ENCODE assay signal across 9 cellular contexts in the genomic region with DNA sequence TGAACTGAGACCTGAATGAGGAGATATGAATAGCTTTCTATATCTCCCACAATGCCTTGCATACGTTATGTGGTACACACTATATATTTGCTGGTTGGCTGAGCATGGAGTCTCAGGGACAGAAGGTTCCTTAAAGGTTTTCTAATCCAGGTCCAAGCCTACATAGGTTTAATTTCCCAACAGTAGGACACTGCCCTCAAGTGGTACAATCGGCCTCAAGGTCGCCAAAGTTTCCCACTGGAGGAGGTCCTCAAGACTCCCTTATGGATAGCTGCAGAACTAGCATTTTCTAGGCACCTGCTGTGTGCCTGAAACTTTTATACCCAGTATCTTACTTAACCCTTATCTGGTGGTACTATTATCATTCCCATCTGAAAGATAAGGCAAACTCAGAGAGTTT. TPM values are rescaled to one million over a fixed set of nuclear protein-coding genes. Genes with fewer than 3 reads are reported as not detected.
DNase-seq lines count a peak whose midpoint lies in the region; ATAC-seq and TF ChIP-seq lines count a peak whose summit lies in the region.
"Had no signal": no experiment of that assay in that cellular context is flagged by ENCODE, and none has a peak within 500 bp of the region (broad histone marks: within the 10 kb centered on the region; RNA-seq: fewer than 3 reads in every experiment).

No MANE protein-coding gene starts in this region.

- H3K27me3 Mint-ChIP-seq in activated naive CD4-positive, alpha-beta T cell treated with anti-CD3 and anti-CD28 coated beads, Interleukin-2, amount 10 ng/mL, durations not matched to agents 7 days and 5 days: no peaks in the 10 kb centered on the region

- TF ChIP-seq CTCF in GM12873 (IDR thresholded peaks at IDR 0.05; ENCODE audit: insufficient read depth, low read depth, low read length, missing control alignments) (peak; percentile 16), epithelial cell of esophagus (IDR thresholded peaks at IDR 0.05; ENCODE audit: insufficient read depth, low read depth, low read length, missing control alignments) (peak; percentile 35), omental fat pad (IDR thresholded peaks at IDR 0.05) (no peak)

- H3K79me1 ChIP-seq in trophoblast cell (ENCODE audit: low read length): no peaks in the 10 kb centered on the region

- H2AFZ ChIP-seq in trophoblast cell (ENCODE audit: insufficient read depth, low read length, poor library complexity): no peak overlapping the region

- H4K8ac ChIP-seq in trophoblast cell (ENCODE audit: low read depth, low read length): no peak overlapping the region

- DNase-seq in NCI-H82 (lab: John Stamatoyannopoulos, UW): peak; percentile 36
- no peak for DNase-seq in epithelial cell of esophagus (ENCODE audit: low read depth)
- DNase-seq in trophoblast cell: peak; percentile 40 to 69
- no peak for DNase-seq in activated naive CD4-positive, alpha-beta T cell treated with anti-CD3 and anti-CD28 coated beads, Interleukin-2, amount 10 ng/mL, durations not matched to agents 7 days and 5 days
- no peak for DNase-seq in omental fat pad (ENCODE audit: low spot score)
- DNase-seq in NCI-H2029 (lab: John Stamatoyannopoulos, UW): no peak

- CTCF ChIA-PET in activated naive CD4-positive, alpha-beta T cell treated with anti-CD3 and anti-CD28 coated beads, Interleukin-2, amount 10 ng/mL, durations not matched to agents 7 days and 5 days (lab: Charles Lee): interaction anchor here (0.9 kb wide), 1 partner anchor 74 kb away, joined by 5 read pairs; no protein-coding TSS in a partner anchor

- WGBS in trophoblast cell (ENCODE audit: extremely low coverage, insufficient coverage, insufficient read length): no CpG with 5 or more reads among the region's 3 CpGs

- ATAC-seq in omental fat pad (ENCODE audit: low FRiP score): no peak

- no peak overlapping the region for H4K91ac ChIP-seq in trophoblast cell (ENCODE audit: low read depth, low read length)

- no peak overlapping the region for H4K12ac ChIP-seq in trophoblast cell (ENCODE audit: low read depth, low read length)

- no peaks in the 10 kb centered on the region for H3K9me3 Mint-ChIP-seq in activated naive CD4-positive, alpha-beta T cell treated with anti-CD3 and anti-CD28 coated beads, Interleukin-2, amount 10 ng/mL, durations not matched to agents 7 days and 5 days
- H3K9me3 Mint-ChIP-seq: T-helper 1 cell treated with Interleukin-12 subunit alpha and Interleukin-12 subunit beta and Interleukin-4 antibody, amounts not matched to agents 30 μg/mL and 1 μg/mL, for 36 hours had no signal

- no peak overlapping the region for H2BK120ac ChIP-seq in trophoblast cell (ENCODE audit: insufficient read depth, low read length, poor library complexity)

- no peak overlapping the region for H2BK5ac ChIP-seq in trophoblast cell (ENCODE audit: low read depth, low read length, poor library complexity)

- H3K27ac Mint-ChIP-seq in activated naive CD4-positive, alpha-beta T cell treated with anti-CD3 and anti-CD28 coated beads, Interleukin-2, amount 10 ng/mL, durations not matched to agents 7 days and 5 days: no peak overlapping the region
- H3K27ac Mint-ChIP-seq: T-helper 1 cell treated with Interleukin-12 subunit alpha and Interleukin-12 subunit beta and Interleukin-4 antibody, amounts not matched to agents 30 μg/mL and 1 μg/mL, for 36 hours had no signal

- no peaks in the 10 kb centered on the region for H3K4me1 ChIP-seq in trophoblast cell (ENCODE audit: control insufficient read depth in 1 of 2, insufficient read depth in 2 of 2, low read length in 2 of 2)

- no peaks in the 10 kb centered on the region for H3K4me1 Mint-ChIP-seq in activated naive CD4-positive, alpha-beta T cell treated with anti-CD3 and anti-CD28 coated beads, Interleukin-2, amount 10 ng/mL, durations not matched to agents 7 days and 5 days

- no peak overlapping the region for H3K4me2 ChIP-seq in trophoblast cell (ENCODE audit: low read length)

- H3K9me3 ChIP-seq in trophoblast cell (ENCODE audit: insufficient read depth, low read depth, low read length): no peaks in the 10 kb centered on the region

- H3K79me2 ChIP-seq in trophoblast cell (ENCODE audit: control insufficient read depth, insufficient read depth, low read length, poor library complexity): no peaks in the 10 kb centered on the region

- H3K4me3 ChIP-seq in epithelial cell of esophagus (ENCODE audit: low read length): no peak overlapping the region
- no peak overlapping the region for H3K4me3 ChIP-seq in trophoblast cell (ENCODE audit: low read depth, low read length)

- no peaks in the 10 kb centered on the region for H3K27me3 ChIP-seq in trophoblast cell (ENCODE audit: insufficient read depth, low read length)

- no peak overlapping the region for H3K27ac ChIP-seq in trophoblast cell (ENCODE audit: low read depth, low read length)
- H3K27ac ChIP-seq: HL-60 had no signal

- no peak overlapping the region for H3K18ac ChIP-seq in trophoblast cell (ENCODE audit: low read length)

- H3K4me3 Mint-ChIP-seq in activated naive CD4-positive, alpha-beta T cell treated with anti-CD3 and anti-CD28 coated beads, Interleukin-2, amount 10 ng/mL, durations not matched to agents 7 days and 5 days: no peak overlapping the region
- H3K4me3 Mint-ChIP-seq: T-helper 1 cell treated with Interleukin-12 subunit alpha and Interleukin-12 subunit beta and Interleukin-4 antibody, amounts not matched to agents 30 μg/mL and 1 μg/mL, for 36 hours had no signal

- no peak overlapping the region for H2BK12ac ChIP-seq in trophoblast cell (ENCODE audit: low read length)

- H3K4ac ChIP-seq in trophoblast cell (ENCODE audit: low read depth, low read length): no peak overlapping the region

- H2AK5ac ChIP-seq in trophoblast cell (ENCODE audit: low read length): no peak overlapping the region

- no peak overlapping the region for H3K9ac ChIP-seq in trophoblast cell (ENCODE audit: low read length)

- H3K36me3 ChIP-seq in trophoblast cell (ENCODE audit: control insufficient read depth in 1 of 2, insufficient read depth in 2 of 2, low read length in 2 of 2): no peaks in the 10 kb centered on the region

- no peaks in the 10 kb centered on the region for H3K36me3 Mint-ChIP-seq in activated naive CD4-positive, alpha-beta T cell treated with anti-CD3 and anti-CD28 coated beads, Interleukin-2, amount 10 ng/mL, durations not matched to agents 7 days and 5 days

- no peak overlapping the region for H3K14ac ChIP-seq in trophoblast cell (ENCODE audit: low read length)

- H3K23ac ChIP-seq in trophoblast cell (ENCODE audit: low read length): no peak overlapping the region

RNA-seq across cellular contexts. Expression of a gene that starts 21.0 kb away (rescaled TPM):
- 18.6 and 19.5 TPM in 2 replicates for polyA plus RNA-seq in trophoblast cell (2013)
- 100 to 1,000 TPM in 1 of 4 donors, 10 to 100 TPM in 3; 46.4 to 108 (median 78.5) TPM for total RNA-seq in omental fat pad

Comparison
In these comparisons a context has a peak if more than half of its experiments do, and no peak if none do; other contexts are left out.
1. CTCF ChIP-seq: peak in GM12873 (single experiment) and epithelial cell of esophagus (single experiment); none in omental fat pad (0 of 3).
2. DNase-seq: peak in NCI-H82 (single experiment) and trophoblast cell (2 of 2); none in epithelial cell of esophagus (single experiment), activated naive CD4-positive, alpha-beta T cell treated with anti-CD3 and anti-CD28 coated beads, Interleukin-2, amount 10 ng/mL, durations not matched to agents 7 days and 5 days (single experiment), omental fat pad (single experiment) and NCI-H2029 (single experiment).